In genomic region chr14:98015921-98016320, GRCh38 we compare ENCODE assay signal across 26 cellular contexts.
DNase-seq lines count a peak whose midpoint lies in the region; ATAC-seq and TF ChIP-seq lines count a peak whose summit lies in the region.
"Had no signal": no experiment of that assay in that cellular context is flagged by ENCODE, and none has a peak within 500 bp of the region (broad histone marks: within the 10 kb centered on the region; RNA-seq: fewer than 3 reads in every experiment).

No MANE protein-coding gene starts in this region.

- DNase-seq in activated T-cell treated with anti-CD3 and anti-CD28 coated beads, Interleukin-2, amount 50 U/mL, for 72 hours = no peak
- DNase-seq in activated T-cell treated with anti-CD3 and anti-CD28 coated beads for 4 hours (no peak), right atrium auricular region (ENCODE audit: low spot score) (no peak), mucosa of gallbladder (ENCODE audit: low spot score) (no peak)
- no peak for DNase-seq in activated naive CD8-positive, alpha-beta T cell treated with anti-CD3 and anti-CD28 coated beads for 36 hours
- no peak for DNase-seq in stimulated activated naive CD8-positive, alpha-beta T cell treated with anti-CD3 and anti-CD28 coated beads, Interleukin-15, amount 100 ng/mL, for 72 hours
- DNase-seq: Caco-2, DMS 273 treated with DMSO at 0.1 percent for 48 hours, DMS79 treated with DMSO at 0.1 percent for 48 hours, GOT3, HCEC 1CT, NCI-H1105, NCI-H146, NCI-H2081, NCI-H2171 treated with DMSO at 0.1 percent for 48 hours, NCI-H524 treated with DMSO at 0.1 percent for 48 hours, NCI-H82, SIG-M5, SK-N-SH had no signal

- no peaks in the 10 kb centered on the region for H3K36me3 Mint-ChIP-seq in activated T-cell treated with anti-CD3 and anti-CD28 coated beads, Interleukin-2, amount 50 U/mL, for 72 hours (ENCODE audit: insufficient read depth in 2 of 2)
- H3K36me3 Mint-ChIP-seq in activated naive CD8-positive, alpha-beta T cell treated with anti-CD3 and anti-CD28 coated beads for 36 hours = peaks cover 3% of the 10 kb centered on the region
- H3K36me3 Mint-ChIP-seq: CD14-positive monocyte had no signal

- no peak for TF ChIP-seq CTCF in right atrium auricular region (IDR thresholded peaks at IDR 0.05)

- H3K9me3 ChIP-seq in KOPT-K1 (ENCODE audit: insufficient read depth, low read length, poor library complexity, severe bottlenecking) = no peaks in the 10 kb centered on the region
- no peaks in the 10 kb centered on the region for H3K9me3 ChIP-seq in right atrium auricular region
- H3K9me3 ChIP-seq: Caco-2, SK-N-SH had no signal

- H3K27ac Mint-ChIP-seq in activated T-cell treated with anti-CD3 and anti-CD28 coated beads, Interleukin-2, amount 50 U/mL, for 72 hours = peak overlapping the region; percentile 74
- peak overlapping the region; percentile 66 for H3K27ac Mint-ChIP-seq in activated naive CD8-positive, alpha-beta T cell treated with anti-CD3 and anti-CD28 coated beads for 36 hours
- H3K27ac Mint-ChIP-seq in stimulated activated naive CD8-positive, alpha-beta T cell treated with anti-CD3 and anti-CD28 coated beads, Interleukin-15, amount 100 ng/mL, for 72 hours = peak overlapping the region in 1 of 2 donors; percentile 50
- H3K27ac Mint-ChIP-seq: B cell, CD14-positive monocyte had no signal

- H3K36me3 ChIP-seq in KOPT-K1 (ENCODE audit: insufficient read depth, low read length) = no peaks in the 10 kb centered on the region
- no peaks in the 10 kb centered on the region for H3K36me3 ChIP-seq in right atrium auricular region

- H3K27ac ChIP-seq in KOPT-K1 (ENCODE audit: low read depth, low read length, poor library complexity, severe bottlenecking) (peak overlapping the region; percentile 68), right atrium auricular region (no peak overlapping the region)
- H3K27ac ChIP-seq: KMS-11 had no signal

- H3K4me1 ChIP-seq in right atrium auricular region = no peaks in the 10 kb centered on the region
- H3K4me1 ChIP-seq: Caco-2 had no signal

- H3K4me3 ChIP-seq in right atrium auricular region = no peak overlapping the region
- H3K4me3 ChIP-seq: GM12878 had no signal

- no peaks in the 10 kb centered on the region for H3K27me3 ChIP-seq in right atrium auricular region

- peak in 1 of 2 donors; percentile 21 for ATAC-seq in activated T-cell treated with anti-CD3 and anti-CD28 coated beads, Interleukin-2, amount 50 U/mL, for 72 hours (replicated peaks in 1 of 2)
- ATAC-seq in stimulated activated naive CD8-positive, alpha-beta T cell treated with anti-CD3 and anti-CD28 coated beads, Interleukin-15, amount 100 ng/mL, for 72 hours = peak; percentile 40
- no peak for ATAC-seq in GM18858 (IDR thresholded peaks at IDR 0.05; ENCODE audit: unreplicated experiment)
- ATAC-seq: GM12878, Panc1 had no signal

- peaks cover 63% of the 10 kb centered on the region for H3K4me1 Mint-ChIP-seq in activated T-cell treated with anti-CD3 and anti-CD28 coated beads, Interleukin-2, amount 50 U/mL, for 72 hours (ENCODE audit: low read depth)
- peaks cover 84% of the 10 kb centered on the region for H3K4me1 Mint-ChIP-seq in activated naive CD8-positive, alpha-beta T cell treated with anti-CD3 and anti-CD28 coated beads for 36 hours
- H3K4me1 Mint-ChIP-seq in stimulated activated naive CD8-positive, alpha-beta T cell treated with anti-CD3 and anti-CD28 coated beads, Interleukin-15, amount 100 ng/mL, for 72 hours = peaks cover 96% of the 10 kb centered on the region
- H3K4me1 Mint-ChIP-seq: B cell, CD14-positive monocyte had no signal

- peak overlapping the region in 1 of 2 donors; percentile 48 for H3K4me3 Mint-ChIP-seq in activated T-cell treated with anti-CD3 and anti-CD28 coated beads, Interleukin-2, amount 50 U/mL, for 72 hours
- peak overlapping the region; percentile 20 for H3K4me3 Mint-ChIP-seq in activated naive CD8-positive, alpha-beta T cell treated with anti-CD3 and anti-CD28 coated beads for 36 hours
- H3K4me3 Mint-ChIP-seq in stimulated activated naive CD8-positive, alpha-beta T cell treated with anti-CD3 and anti-CD28 coated beads, Interleukin-15, amount 100 ng/mL, for 72 hours = peak overlapping the region; percentile 11 to 65
- H3K4me3 Mint-ChIP-seq: B cell, CD14-positive monocyte had no signal

- no peaks in the 10 kb centered on the region for H3K9me3 Mint-ChIP-seq in activated T-cell treated with anti-CD3 and anti-CD28 coated beads, Interleukin-2, amount 50 U/mL, for 72 hours
- no peaks in the 10 kb centered on the region for H3K9me3 Mint-ChIP-seq in activated naive CD8-positive, alpha-beta T cell treated with anti-CD3 and anti-CD28 coated beads for 36 hours
- H3K9me3 Mint-ChIP-seq in stimulated activated naive CD8-positive, alpha-beta T cell treated with anti-CD3 and anti-CD28 coated beads, Interleukin-15, amount 100 ng/mL, for 72 hours = no peaks in the 10 kb centered on the region

- no peaks in the 10 kb centered on the region for H3K27me3 Mint-ChIP-seq in activated T-cell treated with anti-CD3 and anti-CD28 coated beads, Interleukin-2, amount 50 U/mL, for 72 hours (ENCODE audit: low read depth)
- no peaks in the 10 kb centered on the region for H3K27me3 Mint-ChIP-seq in activated naive CD8-positive, alpha-beta T cell treated with anti-CD3 and anti-CD28 coated beads for 36 hours
- H3K27me3 Mint-ChIP-seq in stimulated activated naive CD8-positive, alpha-beta T cell treated with anti-CD3 and anti-CD28 coated beads, Interleukin-15, amount 100 ng/mL, for 72 hours = no peaks in the 10 kb centered on the region
- H3K27me3 Mint-ChIP-seq: B cell had no signal
